Comparison of ENCODE assay signal across 15 cellular contexts in genomic region chr6:164322533-164322932, GRCh38.
A peak's percentile ranks its signal among the peaks of the same experiment; 100 is the strongest.
DNase-seq lines count a peak whose midpoint lies in the region; ATAC-seq, FAIRE-seq and TF ChIP-seq lines count a peak whose summit lies in the region.
"Had no signal": no experiment of that assay in that cellular context is flagged by ENCODE, and none has a peak within 500 bp of the region (broad histone marks: within the 10 kb centered on the region; RNA-seq: fewer than 3 reads in every experiment).

No MANE protein-coding gene starts in this region.

- intact Hi-C loops in left ventricle myocardium inferior (cut with micrococcal nuclease), result no loop called here

- DNase-seq in HT-29 (ENCODE audit: low spot score) (peak; percentile 2), bronchial epithelial cell (ENCODE audit: low read depth) (peak; percentile 86), left ventricle myocardium inferior (no peak), smooth muscle cell of the brain vasculature (ENCODE audit: low read depth, low spot score) (peak; percentile 21), nucleus accumbens (lab: John Stamatoyannopoulos, UW) (no peak), frontal cortex (ENCODE audit: low spot score in 2 of 2) (no peak), mesenteric fat pad (ENCODE audit: low spot score) (no peak)
- DNase-seq: colonic mucosa; natural killer cell; NCI-H526 treated with DMSO at 0.1 percent for 48 hours; SK-N-SH; stimulated activated CD4-positive, alpha-beta T cell treated with anti-CD3 and anti-CD28 coated beads, Interleukin-15, amount 100 ng/mL, for 24 hours had no signal

- no peak for ATAC-seq in GM21381 (IDR thresholded peaks at IDR 0.05; ENCODE audit: unreplicated experiment)
- ATAC-seq: activated CD4-positive, CD25-positive, alpha-beta regulatory T cell treated with anti-CD3 and anti-CD28 coated beads, Interleukin-2, amount 50 U/mL, for 24 hours; natural killer cell had no signal

- H3K27me3 ChIP-seq in bronchial epithelial cell (ENCODE audit: control insufficient read depth, insufficient read depth, low read length) (no peaks in the 10 kb centered on the region), left ventricle myocardium inferior (ENCODE audit: low read depth) (no peaks in the 10 kb centered on the region)
- H3K27me3 ChIP-seq: colonic mucosa had no signal

- H3K36me3 ChIP-seq in bronchial epithelial cell (ENCODE audit: control insufficient read depth, insufficient read depth, low read length), result no peaks in the 10 kb centered on the region
- H3K36me3 ChIP-seq in left ventricle myocardium inferior, result no peaks in the 10 kb centered on the region
- H3K36me3 ChIP-seq: colonic mucosa had no signal

- TF ChIP-seq CTCF in bronchial epithelial cell (IDR thresholded peaks at IDR 0.05; ENCODE audit: insufficient read depth, low read length, severe bottlenecking) (no peak), left ventricle myocardium inferior (IDR thresholded peaks at IDR 0.05; ENCODE audit: borderline replicate concordance) (no peak)

- peak overlapping the region; percentile 80 for H3K27ac ChIP-seq in left ventricle myocardium inferior (replicated peaks)
- H3K27ac ChIP-seq: colonic mucosa had no signal

- FAIRE-seq in bronchial epithelial cell (lab: Jason Lieb, UNC) (no peak), frontal cortex (lab: Jason Lieb, UNC) (no peak)
- FAIRE-seq: GM12891 had no signal

- H3K4me3 ChIP-seq in bronchial epithelial cell (ENCODE audit: low read depth, low read length) (no peak overlapping the region), left ventricle myocardium inferior (no peak overlapping the region)
- H3K4me3 ChIP-seq: colonic mucosa had no signal

- H3K4me1 ChIP-seq in left ventricle myocardium inferior, result peaks cover 11% of the 10 kb centered on the region
- H3K4me1 ChIP-seq: colonic mucosa had no signal

- peaks cover 8% of the 10 kb centered on the region for H3K9me3 ChIP-seq in left ventricle myocardium inferior (replicated peaks)
- H3K9me3 ChIP-seq: colonic mucosa, SK-N-SH had no signal

Comparison
In these comparisons a context has a peak if more than half of its experiments do, and no peak if none do; other contexts are left out.
1. DNase-seq: peak in HT-29 (single experiment), bronchial epithelial cell (single experiment) and smooth muscle cell of the brain vasculature (single experiment); none in left ventricle myocardium inferior (single experiment), nucleus accumbens (0 of 56), frontal cortex (0 of 2) and mesenteric fat pad (single experiment).